ENCODE assay signal across 4 cellular contexts in genomic region chr7:154072408-154073181, GRCh38. TPM values are rescaled to one million over a fixed set of nuclear protein-coding genes. Genes with fewer than 3 reads are reported as not detected.
"Had no signal": no experiment of that assay in that cellular context is flagged by ENCODE, and none has a peak within 500 bp of the region (broad histone marks: within the 10 kb centered on the region; RNA-seq: fewer than 3 reads in every experiment).

No MANE protein-coding gene starts in this region.

RNA-seq across cellular contexts. Expression of gene DPP6, which starts 20.4 kb away (rescaled TPM):
- total RNA-seq: lung microvascular endothelial cell; naive thymus-derived CD4-positive, alpha-beta T cell; ureter had no signal
- polyA plus RNA-seq: naive thymus-derived CD4-positive, alpha-beta T cell; smooth muscle cell had no signal
